Comparison of ENCODE assay signal across 27 cellular contexts in the genomic region with DNA sequence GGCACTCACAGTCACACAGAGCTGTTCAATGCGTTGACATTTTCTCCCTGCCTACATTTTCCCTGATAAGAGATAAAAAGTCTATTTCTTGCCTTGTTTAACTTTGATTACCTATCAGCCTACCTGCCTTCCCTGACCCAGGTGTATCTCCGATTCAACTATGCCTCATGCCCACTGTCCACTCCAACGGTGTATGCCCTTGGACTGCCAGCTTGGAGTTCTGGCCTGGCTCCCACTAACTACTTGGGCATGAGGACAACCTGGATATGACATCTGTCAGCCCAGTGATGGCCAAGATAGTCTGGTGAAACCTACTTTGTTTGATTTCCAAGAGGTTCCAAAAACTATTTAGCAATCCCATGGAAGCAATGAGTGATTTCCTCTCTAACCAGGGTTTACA.
"Had no signal": no experiment of that assay in that cellular context is flagged by ENCODE, and none has a peak within 500 bp of the region (broad histone marks: within the 10 kb centered on the region; RNA-seq: fewer than 3 reads in every experiment).

No MANE protein-coding gene starts in this region.

- H3K4me2 ChIP-seq: smooth muscle cell had no signal

- H3K36me3 ChIP-seq: neutrophil, pancreas, spleen, thoracic aorta, thyroid gland, tibial nerve, upper lobe of left lung, vagina had no signal

- H3K27me3 ChIP-seq: neutrophil, pancreas, spleen, thyroid gland, tibial nerve, upper lobe of left lung, vagina had no signal

- ATAC-seq: naive thymus-derived CD8-positive, alpha-beta T cell; natural killer cell treated with Interleukin-12 subunit alpha and Interleukin-12 subunit beta and Interleukin-15 and Interleukin-18, amount 100 ng/mL, for 72 hours; pancreas; psoas muscle; right cardiac atrium; sciatic nerve; stimulated activated memory B cell treated with anti-CD40 and anti-IgM and Interleukin-4, amounts not matched to agents 10 μg/mL and 1 μg/mL and 100 μg/mL, for 72 hours; stimulated activated naive CD8-positive, alpha-beta T cell treated with anti-CD3 and anti-CD28 coated beads, Interleukin-15, amount 100 ng/mL, for 72 hours; stimulated activated naive CD8-positive, alpha-beta T cell treated with anti-CD3 and anti-CD28 coated beads, Interleukin-15, Interleukin-2, amounts not matched to agents 100 U/mL and 50 U/mL, for 24 hours had no signal

- H3K27ac ChIP-seq: neutrophil, pancreas, psoas muscle, skin epidermis, spleen, thoracic aorta, thyroid gland, upper lobe of left lung, vagina had no signal

- H3K4me1 ChIP-seq: pancreas, spleen, thyroid gland, upper lobe of left lung, vagina had no signal

- H3K9me3 ChIP-seq: neutrophil, pancreas, psoas muscle, spleen, thoracic aorta, thyroid gland, tibial nerve, upper lobe of left lung, vagina had no signal

- DNase-seq: naive thymus-derived CD8-positive, alpha-beta T cell; nephron progenitor cell; nucleus accumbens; pancreas; psoas muscle; right cardiac atrium; spleen; stimulated activated CD4-positive, alpha-beta T cell treated with anti-CD3 and anti-CD28 coated beads, Interleukin-12 subunit alpha, Interleukin-12 subunit beta, amount 100 ng/mL, for 4 hours; stimulated activated CD4-positive, alpha-beta T cell treated with anti-CD3 and anti-CD28 coated beads, Interleukin-1b, Interleukin-23, amount 100 ng/mL, for 48 hours; stimulated activated CD4-positive, alpha-beta T cell treated with anti-CD3 and anti-CD28 coated beads, Interleukin-4, amount 100 ng/mL, for 1 hour; stimulated activated CD4-positive, alpha-beta T cell treated with anti-CD3 and anti-CD28 coated beads, Interleukin-4, amount 100 ng/mL, for 4 hours; stimulated activated CD8-positive, alpha-beta memory T cell treated with anti-CD3 and anti-CD28 coated beads, Interleukin-4, amount 100 ng/mL, for 48 hours; stimulated activated naive CD4-positive, alpha-beta T cell; stimulated activated naive CD8-positive, alpha-beta T cell treated with anti-CD3 and anti-CD28 coated beads, Interleukin-15, amount 100 ng/mL, for 72 hours; stimulated activated naive CD8-positive, alpha-beta T cell treated with anti-CD3 and anti-CD28 coated beads, Interleukin-15, Interleukin-2, amounts not matched to agents 100 U/mL and 50 U/mL, for 24 hours; thyroid gland; trophoblast cell; upper lobe of left lung had no signal

- H3K4me3 ChIP-seq: pancreas, psoas muscle, skin epidermis, smooth muscle cell, spleen, thoracic aorta, thyroid gland, tibial nerve, upper lobe of left lung, vagina had no signal
